24 cellular contexts compared by ENCODE assay signal in the genomic region with DNA sequence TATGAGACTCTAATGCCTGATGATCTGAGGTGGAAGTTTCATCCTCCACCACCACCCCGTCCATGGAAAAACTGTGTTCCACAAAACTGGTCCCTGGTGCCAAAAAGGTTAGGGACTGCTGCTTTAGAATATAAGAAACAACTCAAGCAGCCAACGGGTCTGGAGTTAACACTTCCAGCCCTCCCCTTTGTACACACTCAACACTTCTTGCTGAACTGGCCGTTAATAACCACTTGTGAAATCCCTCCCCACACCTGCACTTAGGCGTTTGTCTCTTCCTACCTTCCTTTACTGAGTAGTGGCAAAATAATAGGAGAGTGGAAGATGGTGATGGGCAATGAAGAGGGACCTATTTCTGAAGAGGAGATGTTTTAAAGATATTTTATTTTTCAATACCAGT. TPM values are rescaled to one million over a fixed set of nuclear protein-coding genes. Genes with fewer than 3 reads are reported as not detected.
"Had no signal": no experiment of that assay in that cellular context is flagged by ENCODE, and none has a peak within 500 bp of the region (broad histone marks: within the 10 kb centered on the region; RNA-seq: fewer than 3 reads in every experiment).

No MANE protein-coding gene starts in this region.

- H3K9me3 Mint-ChIP-seq: dendritic cell treated with granulocyte-macrophage colony-stimulating factor and Interleukin-4, amounts not matched to agents 40 ng/mL and 50 ng/mL, for 4 days; effector memory CD8-positive, alpha-beta T cell; immature natural killer cell; natural killer cell treated with Interleukin-12 subunit alpha and Interleukin-12 subunit beta and Interleukin-15 and Interleukin-18, amount 100 ng/mL, for 72 hours; neural progenitor cell; type B pancreatic cell had no signal

- H3K27ac ChIP-seq: epithelial cell of prostate, esophagus muscularis mucosa, gastrocnemius medialis, left ventricle myocardium inferior, neural progenitor cell, ovary, suprapubic skin, thyroid gland, uterus had no signal

- H3K27me3 Mint-ChIP-seq: dendritic cell treated with granulocyte-macrophage colony-stimulating factor and Interleukin-4, amounts not matched to agents 40 ng/mL and 50 ng/mL, for 4 days; effector memory CD8-positive, alpha-beta T cell; natural killer cell treated with Interleukin-12 subunit alpha and Interleukin-12 subunit beta and Interleukin-15 and Interleukin-18, amount 100 ng/mL, for 72 hours; type B pancreatic cell had no signal

- H3K4me1 Mint-ChIP-seq: neural progenitor cell had no signal

- H3K36me3 ChIP-seq: neural progenitor cell, ovary, uterus had no signal

- H3K4me1 ChIP-seq: gastrocnemius medialis, neural progenitor cell, suprapubic skin, thyroid gland, uterus had no signal

- H3K4me3 ChIP-seq: esophagus muscularis mucosa, gastrocnemius medialis, left ventricle myocardium inferior, lung, neural progenitor cell, ovary, suprapubic skin, thyroid gland, uterus had no signal

- DNase-seq: effector memory CD8-positive, alpha-beta T cell; gastrocnemius medialis; immature natural killer cell; left ventricle myocardium inferior; mesenchymal stem cell; midbrain; nucleus accumbens; ovary; right cardiac atrium; small intestine; stimulated activated CD4-positive, alpha-beta T cell treated with anti-CD3 and anti-CD28 coated beads, Interleukin-12 subunit alpha, Interleukin-12 subunit beta, amount 100 ng/mL, for 4 hours; stimulated activated naive CD4-positive, alpha-beta T cell; thyroid gland; uterus had no signal

- H3K27me3 ChIP-seq: esophagus muscularis mucosa, gastrocnemius medialis, neural progenitor cell, ovary, suprapubic skin, thyroid gland, uterus had no signal

- ATAC-seq: effector memory CD8-positive, alpha-beta T cell; gastrocnemius medialis; natural killer cell treated with Interleukin-12 subunit alpha and Interleukin-12 subunit beta and Interleukin-15 and Interleukin-18, amount 100 ng/mL, for 72 hours; right cardiac atrium had no signal

- H3K27ac Mint-ChIP-seq: dendritic cell treated with granulocyte-macrophage colony-stimulating factor and Interleukin-4, amounts not matched to agents 40 ng/mL and 50 ng/mL, for 4 days; effector memory CD8-positive, alpha-beta T cell; natural killer cell treated with Interleukin-12 subunit alpha and Interleukin-12 subunit beta and Interleukin-15 and Interleukin-18, amount 100 ng/mL, for 72 hours; neural progenitor cell; type B pancreatic cell had no signal

- H3K4me3 Mint-ChIP-seq: dendritic cell treated with granulocyte-macrophage colony-stimulating factor and Interleukin-4, amounts not matched to agents 40 ng/mL and 50 ng/mL, for 4 days; effector memory CD8-positive, alpha-beta T cell; immature natural killer cell; natural killer cell treated with Interleukin-12 subunit alpha and Interleukin-12 subunit beta and Interleukin-15 and Interleukin-18, amount 100 ng/mL, for 72 hours; neural progenitor cell; type B pancreatic cell had no signal

- H3K9me3 ChIP-seq: esophagus muscularis mucosa, gastrocnemius medialis, left ventricle myocardium inferior, ovary, suprapubic skin, thyroid gland, uterus had no signal

RNA-seq across cellular contexts. Expression of a gene that starts 55.9 kb away (rescaled TPM):
- total RNA-seq: esophagus muscularis mucosa; fibroblast of villous mesenchyme; gastrocnemius medialis; natural killer cell treated with Interleukin-12 subunit alpha and Interleukin-12 subunit beta and Interleukin-15 and Interleukin-18, amount 100 ng/mL, for 72 hours; ovary; posterior vena cava had no signal
